ENCODE assay signal across 8 cellular contexts in the genomic region with DNA sequence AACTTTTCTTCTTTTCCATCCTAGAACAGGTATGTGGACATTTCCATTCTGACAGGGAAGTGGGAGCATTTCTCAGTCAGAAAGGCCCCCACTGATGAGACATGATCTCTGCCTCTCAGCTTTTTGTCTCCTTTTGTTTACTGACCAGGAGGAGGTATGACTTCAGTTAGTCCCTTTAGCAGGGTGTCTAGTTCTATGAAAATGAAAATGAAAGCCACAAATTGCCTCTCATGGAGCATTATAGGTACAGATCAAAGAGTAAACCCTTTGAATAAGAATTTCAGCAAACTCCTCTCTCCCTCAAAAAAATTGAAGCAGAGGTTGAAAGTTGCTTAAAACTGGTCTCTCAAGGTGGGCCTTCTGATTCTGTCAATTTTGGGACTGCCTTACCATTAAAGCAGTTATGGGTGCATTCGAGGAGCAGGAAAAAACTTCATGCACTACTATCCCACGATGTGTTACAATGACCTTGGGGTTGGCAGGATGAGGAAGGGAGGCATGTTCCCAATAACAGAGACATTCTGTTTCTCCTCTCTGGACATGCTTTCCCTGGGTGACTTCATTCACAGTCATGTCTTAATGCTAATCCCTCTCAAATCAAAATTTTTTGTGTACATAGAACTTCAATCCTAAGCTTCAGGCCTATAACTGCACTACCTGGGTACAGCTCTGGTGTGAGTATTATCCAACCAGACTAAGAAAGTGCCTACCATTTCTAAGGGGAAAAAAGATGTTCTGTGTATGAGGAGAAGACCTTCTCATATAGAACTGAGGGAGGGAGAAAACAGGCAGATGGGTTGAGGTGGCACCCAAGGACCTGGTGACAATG. TPM values are rescaled to one million over a fixed set of nuclear protein-coding genes. Genes with fewer than 3 reads are reported as not detected.
DNase-seq lines count a peak whose midpoint lies in the region; ATAC-seq and TF ChIP-seq lines count a peak whose summit lies in the region.

No MANE protein-coding gene starts in this region.

- peak overlapping the region; percentile 77 for H3K4me2 ChIP-seq in BLaER1
- no peak overlapping the region for H3K4me2 ChIP-seq in neural progenitor cell

- peaks cover 2% of the 10 kb centered on the region for H3K27me3 Mint-ChIP-seq in central memory CD8-positive, alpha-beta T cell
- H3K27me3 Mint-ChIP-seq in neural progenitor cell (ENCODE audit: insufficient read depth, low read depth): no peaks in the 10 kb centered on the region

- H3K4me1 ChIP-seq in BLaER1: peaks cover 22% of the 10 kb centered on the region
- H3K4me1 ChIP-seq in neural progenitor cell: peaks cover 10% of the 10 kb centered on the region
- peaks cover 4% of the 10 kb centered on the region; the same call in 1 of the 2 replicates for H3K4me1 ChIP-seq in HAP-1

- H3K27ac Mint-ChIP-seq in central memory CD8-positive, alpha-beta T cell (ENCODE audit: low read depth): peak overlapping the region; percentile 61
- H3K27ac Mint-ChIP-seq in neural progenitor cell: peak overlapping the region; percentile 94

- H3K9ac ChIP-seq in BLaER1: no peak overlapping the region; the same call in 1 of the 2 replicates
- no peak overlapping the region for H3K9ac ChIP-seq in neural progenitor cell

- TF ChIP-seq CTCF in neural progenitor cell (IDR thresholded peaks at IDR 0.05): no peak

- peak overlapping the region; percentile 36 for H2AFZ ChIP-seq in neural progenitor cell (replicated peaks)

- H3K9me3 Mint-ChIP-seq in central memory CD8-positive, alpha-beta T cell: no peaks in the 10 kb centered on the region
- peaks cover 2% of the 10 kb centered on the region for H3K9me3 Mint-ChIP-seq in neural progenitor cell

- H3K4me3 ChIP-seq in BLaER1: no peak overlapping the region
- H3K4me3 ChIP-seq in neural progenitor cell: no peak overlapping the region
- no peak overlapping the region for H3K4me3 ChIP-seq in HAP-1

- H3K79me2 ChIP-seq in neural progenitor cell (ENCODE audit: low read depth): no peaks in the 10 kb centered on the region

- H3K4me1 Mint-ChIP-seq in central memory CD8-positive, alpha-beta T cell: peaks cover 13% of the 10 kb centered on the region
- H3K4me1 Mint-ChIP-seq in neural progenitor cell: peaks cover 18% of the 10 kb centered on the region

- no peak for DNase-seq in central memory CD8-positive, alpha-beta T cell (ENCODE audit: low spot score in 2 of 2)
- no peak for DNase-seq in neural progenitor cell (ENCODE audit: low spot score)
- no peak for DNase-seq in ureter (ENCODE audit: low spot score)
- no peak for DNase-seq in putamen (ENCODE audit: low spot score)
- no peak for DNase-seq in HAP-1 (ENCODE audit: low spot score in 2 of 2)

- in situ Hi-C loops in HAP-1 (cut with MboI; ENCODE audit: low sequenced_read_pairs): no loop called here

- H4K20me1 ChIP-seq in BLaER1 (no peaks in the 10 kb centered on the region), neural progenitor cell (ENCODE audit: low read depth) (no peaks in the 10 kb centered on the region)

- no peaks in the 10 kb centered on the region for H3K9me3 ChIP-seq in BLaER1
- no peaks in the 10 kb centered on the region for H3K9me3 ChIP-seq in neural progenitor cell (ENCODE audit: low read depth)
- H3K9me3 ChIP-seq in HAP-1: no peaks in the 10 kb centered on the region

- H3K36me3 ChIP-seq in BLaER1: no peaks in the 10 kb centered on the region
- H3K36me3 ChIP-seq in neural progenitor cell: no peaks in the 10 kb centered on the region
- H3K36me3 ChIP-seq in HAP-1 (replicated peaks): no peaks in the 10 kb centered on the region

- H3K27ac ChIP-seq in BLaER1 (peak overlapping the region; percentile 61), neural progenitor cell (no peak overlapping the region)

- peaks cover 1% of the 10 kb centered on the region for H3K36me3 Mint-ChIP-seq in central memory CD8-positive, alpha-beta T cell (ENCODE audit: insufficient read depth)
- no peaks in the 10 kb centered on the region for H3K36me3 Mint-ChIP-seq in neural progenitor cell

- H3K27me3 ChIP-seq in BLaER1 (no peaks in the 10 kb centered on the region), neural progenitor cell (no peaks in the 10 kb centered on the region), HAP-1 (ENCODE audit: low read depth) (peaks cover 5% of the 10 kb centered on the region)

- H3K4me3 Mint-ChIP-seq in central memory CD8-positive, alpha-beta T cell: peak overlapping the region; percentile 48
- H3K4me3 Mint-ChIP-seq in neural progenitor cell: no peak overlapping the region

- H3F3A ChIP-seq in neural progenitor cell (ENCODE audit: low read depth): no peaks in the 10 kb centered on the region

- ATAC-seq in GM19397 (IDR thresholded peaks at IDR 0.05; ENCODE audit: unreplicated experiment) (peak; percentile 87), HG03439 (IDR thresholded peaks at IDR 0.05; ENCODE audit: unreplicated experiment) (peak; percentile 92)
- peak; percentile 79 for ATAC-seq in central memory CD8-positive, alpha-beta T cell (replicated peaks; ENCODE audit: extremely low read depth, poor library complexity, severe bottlenecking)

RNA-seq across cellular contexts. Expression of gene TBC1D23, which starts 50.6 kb away (rescaled TPM):
- total RNA-seq in neural progenitor cell (ENCODE audit: low replicate concordance) (32.1 and 50.1 TPM in 2 replicates), ureter (44.7 TPM)
